In the genomic region with DNA sequence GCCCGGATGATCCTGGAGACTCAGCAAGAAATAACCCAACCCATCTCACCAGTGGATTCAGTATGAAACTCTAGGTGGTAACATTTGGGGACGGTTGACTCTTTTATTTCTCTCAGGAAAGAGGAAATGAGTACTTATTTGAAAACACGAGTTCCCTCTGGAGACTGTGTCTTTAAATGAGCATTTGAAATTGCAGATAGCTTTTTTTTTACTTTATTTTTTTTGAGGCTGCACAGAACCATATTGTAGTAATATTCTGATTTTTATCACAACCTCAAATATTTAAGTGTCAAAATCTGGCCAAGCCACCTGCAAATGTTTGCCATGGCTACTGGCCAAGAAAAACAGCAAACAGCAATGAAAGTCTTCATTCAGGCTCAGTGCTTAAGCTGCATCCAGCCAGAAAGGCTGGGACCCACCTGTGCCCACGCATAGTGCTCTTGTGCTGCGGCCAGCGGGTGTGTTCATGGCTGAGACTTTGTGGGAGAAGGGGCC, we compare ENCODE assay signal across 9 cellular contexts.
DNase-seq lines count a peak whose midpoint lies in the region; ATAC-seq, FAIRE-seq and TF ChIP-seq lines count a peak whose summit lies in the region.
"Had no signal": no experiment of that assay in that cellular context is flagged by ENCODE, and none has a peak within 500 bp of the region (broad histone marks: within the 10 kb centered on the region; RNA-seq: fewer than 3 reads in every experiment).

No MANE protein-coding gene starts in this region.

- CTCF ChIA-PET in activated CD4-positive, alpha-beta T cell treated with anti-CD3 and anti-CD28 coated beads, Interleukin-2, amount 10 ng/mL, durations not matched to agents 7 days and 5 days (lab: Charles Lee), result no interaction called here

- H3K36me3 ChIP-seq in RWPE2 (ENCODE audit: low read depth), result no peaks in the 10 kb centered on the region

- peaks cover 4% of the 10 kb centered on the region for H3K27me3 Mint-ChIP-seq in activated CD4-positive, alpha-beta T cell treated with anti-CD3 and anti-CD28 coated beads, Interleukin-2, amount 10 ng/mL, durations not matched to agents 7 days and 5 days

- no peaks in the 10 kb centered on the region for H3K9me3 Mint-ChIP-seq in activated CD4-positive, alpha-beta T cell treated with anti-CD3 and anti-CD28 coated beads, Interleukin-2, amount 10 ng/mL, durations not matched to agents 7 days and 5 days
- H3K9me3 Mint-ChIP-seq: T-helper 1 cell treated with Interleukin-12 subunit alpha and Interleukin-12 subunit beta and Interleukin-4 antibody, amounts not matched to agents 30 μg/mL and 1 μg/mL, for 36 hours had no signal

- peak; percentile 99 for FAIRE-seq in islet of Langerhans (lab: Jason Lieb, UNC)

- no peak overlapping the region for H3K27ac Mint-ChIP-seq in activated CD4-positive, alpha-beta T cell treated with anti-CD3 and anti-CD28 coated beads, Interleukin-2, amount 10 ng/mL, durations not matched to agents 7 days and 5 days
- H3K27ac Mint-ChIP-seq: T-helper 1 cell treated with Interleukin-12 subunit alpha and Interleukin-12 subunit beta and Interleukin-4 antibody, amounts not matched to agents 30 μg/mL and 1 μg/mL, for 36 hours had no signal

- TF ChIP-seq CTCF in RWPE2 (IDR thresholded peaks at IDR 0.05; ENCODE audit: poor library complexity, severe bottlenecking), result no peak

- ATAC-seq in RWPE2 (ENCODE audit: low read depth) (peak; percentile 28; the same call in 2 of the 3 replicates), HG02623 (IDR thresholded peaks at IDR 0.05; ENCODE audit: unreplicated experiment) (no peak)

- peaks cover 45% of the 10 kb centered on the region for H3K4me1 ChIP-seq in RWPE2 (ENCODE audit: insufficient read depth, poor library complexity, severe bottlenecking)

- no peaks in the 10 kb centered on the region for H3K4me1 Mint-ChIP-seq in activated CD4-positive, alpha-beta T cell treated with anti-CD3 and anti-CD28 coated beads, Interleukin-2, amount 10 ng/mL, durations not matched to agents 7 days and 5 days

- H3K9me3 ChIP-seq in RWPE2 (ENCODE audit: severe bottlenecking), result no peaks in the 10 kb centered on the region

- no peak overlapping the region for H3K4me3 ChIP-seq in RWPE2 (ENCODE audit: severe bottlenecking)

- POLR2A ChIA-PET in activated CD4-positive, alpha-beta T cell treated with anti-CD3 and anti-CD28 coated beads, Interleukin-2, amount 10 ng/mL, durations not matched to agents 7 days and 5 days (lab: Charles Lee), result no interaction called here

- H3K36me3 Mint-ChIP-seq in activated CD4-positive, alpha-beta T cell treated with anti-CD3 and anti-CD28 coated beads, Interleukin-2, amount 10 ng/mL, durations not matched to agents 7 days and 5 days (ENCODE audit: low read depth), result no peaks in the 10 kb centered on the region

- H3K27me3 ChIP-seq in RWPE2 (ENCODE audit: insufficient read depth, poor library complexity, severe bottlenecking), result no peaks in the 10 kb centered on the region

- no peak overlapping the region for H3K27ac ChIP-seq in RWPE2 (ENCODE audit: poor library complexity, severe bottlenecking)

- DNase-seq in COR-L47 (lab: John Stamatoyannopoulos, UW) (peak; percentile 82), LoVo (ENCODE audit: low spot score) (peak; percentile 8), RWPE2 (ENCODE audit: low spot score) (no peak)
- DNase-seq in activated CD4-positive, alpha-beta T cell treated with anti-CD3 and anti-CD28 coated beads for 4 hours, result no peak
- DNase-seq in activated CD4-positive, alpha-beta T cell treated with anti-CD3 and anti-CD28 coated beads, Interleukin-2, amount 10 ng/mL, durations not matched to agents 7 days and 5 days, result no peak
- no peak for DNase-seq in effector CD4-positive, alpha-beta T cell

- H3K4me3 Mint-ChIP-seq in activated CD4-positive, alpha-beta T cell treated with anti-CD3 and anti-CD28 coated beads, Interleukin-2, amount 10 ng/mL, durations not matched to agents 7 days and 5 days, result no peak overlapping the region
- H3K4me3 Mint-ChIP-seq: T-helper 1 cell treated with Interleukin-12 subunit alpha and Interleukin-12 subunit beta and Interleukin-4 antibody, amounts not matched to agents 30 μg/mL and 1 μg/mL, for 36 hours had no signal

Comparison
In these comparisons a context has a peak if more than half of its experiments do, and no peak if none do; other contexts are left out.
1. DNase-seq: peak in COR-L47 (single experiment) and LoVo (single experiment); none in RWPE2 (single experiment), activated CD4-positive, alpha-beta T cell treated with anti-CD3 and anti-CD28 coated beads for 4 hours (0 of 2), activated CD4-positive, alpha-beta T cell treated with anti-CD3 and anti-CD28 coated beads, Interleukin-2, amount 10 ng/mL, durations not matched to agents 7 days and 5 days (single experiment) and effector CD4-positive, alpha-beta T cell (single experiment).